8 cellular contexts compared by ENCODE assay signal in the genomic region with DNA sequence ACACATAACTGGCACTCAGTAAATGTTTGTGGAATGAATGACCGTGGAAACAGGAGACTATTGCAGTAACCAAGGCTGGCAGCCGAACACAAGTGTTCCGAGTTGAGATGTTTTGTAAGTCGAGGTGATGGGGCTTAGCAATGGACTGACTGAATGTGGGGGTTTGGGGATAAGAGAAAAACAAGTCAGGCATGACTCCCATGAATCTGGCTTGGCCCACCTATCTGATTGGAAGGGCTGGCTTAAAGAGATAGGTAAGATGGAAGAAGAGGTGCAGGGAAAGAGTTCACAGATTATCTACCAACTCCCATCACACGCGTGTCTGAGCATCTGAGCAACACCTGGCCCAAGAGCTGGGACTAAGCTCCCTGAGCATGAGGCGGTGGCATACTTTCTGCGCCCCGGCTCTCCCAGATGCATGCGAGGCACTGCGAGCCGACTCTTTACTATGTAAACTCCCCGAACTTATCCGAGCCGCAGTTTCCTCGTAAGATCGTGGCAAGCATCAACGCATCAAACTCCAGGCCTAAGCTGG. TPM values are rescaled to one million over a fixed set of nuclear protein-coding genes. Genes with fewer than 3 reads are reported as not detected.
DNase-seq lines count a peak whose midpoint lies in the region; ATAC-seq, FAIRE-seq and TF ChIP-seq lines count a peak whose summit lies in the region.

No MANE protein-coding gene starts in this region.

- intact Hi-C loops in PC-3 (cut with micrococcal nuclease): loop anchor here (1.0 kb wide), 1 partner anchor 23 kb away; the partner anchor contains the start of gene POLDIP2

- peaks cover 60% of the 10 kb centered on the region for H3K79me2 ChIP-seq in PC-3 (ENCODE audit: low read length)
- peaks cover 33% of the 10 kb centered on the region for H3K79me2 ChIP-seq in parathyroid adenoma

- peaks cover 25% of the 10 kb centered on the region for H3K4me1 ChIP-seq in PC-3 (ENCODE audit: insufficient read depth, low read length)
- H3K4me1 ChIP-seq in parathyroid adenoma: no peaks in the 10 kb centered on the region

- peak; percentile 50 for DNase-seq in ELR (ENCODE audit: low read depth)
- no peak for DNase-seq in PC-3
- peak; percentile 44 for DNase-seq in epithelial cell of esophagus (ENCODE audit: low read depth)
- no peak for DNase-seq in DMS114 treated with DMSO at 0.1 percent for 48 hours (lab: John Stamatoyannopoulos, UW; ENCODE audit: unreplicated experiment)
- no peak for DNase-seq in stimulated activated CD4-positive, alpha-beta T cell treated with anti-CD3 and anti-CD28 coated beads, Interleukin-15, amount 100 ng/mL, for 24 hours
- DNase-seq in frontal cortex (ENCODE audit: low spot score in 2 of 2): no peak

- H2AFZ ChIP-seq in PC-3 (ENCODE audit: low read length) (peak overlapping the region; percentile 92), parathyroid adenoma (peak overlapping the region; percentile 90)

- H3K9me2 ChIP-seq in PC-3 (replicated peaks; ENCODE audit: low read length): no peaks in the 10 kb centered on the region

- TSS peak; percentile 38 for BruUV-seq in PC-3 (replicated peaks; lab: Mats Ljungman, UMichigan)

- POLR2A ChIA-PET in PC-3 (lab: Charles Lee; ENCODE audit: unreplicated experiment): interaction anchor here (0.8 to 2.3 kb wide), 2 partner anchors 13 to 294 kb away, joined by 3 to 14 read pairs; no protein-coding TSS in a partner anchor

- FAIRE-seq in frontal cortex (lab: Jason Lieb, UNC): no peak

- H3K36me3 ChIP-seq in PC-3 (ENCODE audit: low read depth, low read length) (no peaks in the 10 kb centered on the region), parathyroid adenoma (ENCODE audit: control insufficient read depth, insufficient read depth, low read length) (no peaks in the 10 kb centered on the region)

- H3K9me3 ChIP-seq in PC-3 (ENCODE audit: low read length): no peaks in the 10 kb centered on the region
- no peaks in the 10 kb centered on the region for H3K9me3 ChIP-seq in parathyroid adenoma (ENCODE audit: control insufficient read depth, low read length)

- no peak for ATAC-seq in PC-3
- ATAC-seq in GM19455 (IDR thresholded peaks at IDR 0.05; ENCODE audit: unreplicated experiment): no peak

- H3K27ac ChIP-seq in PC-3 (ENCODE audit: low read length) (no peak overlapping the region; the same call in 1 of the 2 replicates), parathyroid adenoma (peak overlapping the region; percentile 81)

- peak overlapping the region; percentile 98 for H3K4me2 ChIP-seq in PC-3 (ENCODE audit: low read length)
- peak overlapping the region; percentile 98 for H3K4me2 ChIP-seq in parathyroid adenoma (ENCODE audit: low read length)

- CTCF ChIA-PET in PC-3 (lab: Charles Lee): interaction anchor here (1.4 kb wide), 1 partner anchor 12 kb away, joined by 5 read pairs; no protein-coding TSS in a partner anchor

- H3F3A ChIP-seq in PC-3 (ENCODE audit: low read length, unreplicated experiment): no peaks in the 10 kb centered on the region

- peak overlapping the region; percentile 97 for H3K4me3 ChIP-seq in PC-3 (ENCODE audit: low read length)
- H3K4me3 ChIP-seq in epithelial cell of esophagus (ENCODE audit: low read length): peak overlapping the region; percentile 69
- H3K4me3 ChIP-seq in parathyroid adenoma (ENCODE audit: low read depth, low read length): peak overlapping the region; percentile 97

- H3K9ac ChIP-seq in PC-3 (ENCODE audit: low read length) (peak overlapping the region; percentile 84), parathyroid adenoma (peak overlapping the region; percentile 41)

- TF ChIP-seq CTCF in PC-3 (conservative IDR thresholded peaks at IDR 0.05; ENCODE audit: low read depth, low read length) (no peak), epithelial cell of esophagus (IDR thresholded peaks at IDR 0.05; ENCODE audit: insufficient read depth, low read depth, low read length, missing control alignments) (no peak), parathyroid adenoma (IDR thresholded peaks at IDR 0.05) (no peak)

- 0 out of 2 replicates have a peak, but pooled peaks cover 6% of the 10 kb centered on the region for H4K20me1 ChIP-seq in PC-3 (ENCODE audit: low read length)

- H3K27me3 ChIP-seq in PC-3 (ENCODE audit: low read length) (no peaks in the 10 kb centered on the region), parathyroid adenoma (ENCODE audit: control insufficient read depth, insufficient read depth, low read length) (no peaks in the 10 kb centered on the region)

RNA-seq across cellular contexts. Expression of gene IFT20, which starts 0.5 kb away (rescaled TPM):
- total RNA-seq in PC-3 (2014; rRNA removed) (12.9 and 23.1 TPM in 2 replicates), frontal cortex (31.0 TPM)

RNA-seq across cellular contexts. Expression of gene TNFAIP1, which starts 0.8 kb away (rescaled TPM):
- total RNA-seq in PC-3 (2014; rRNA removed): 18.8 and 27.5 TPM in 2 replicates
- total RNA-seq in frontal cortex: 28.5 TPM

RNA-seq across cellular contexts. Expression of gene TMEM97, which starts 15.7 kb away (rescaled TPM):
- 30.3 and 40.5 TPM in 2 replicates for total RNA-seq in PC-3 (2014; rRNA removed)
- 50.1 TPM for total RNA-seq in frontal cortex

RNA-seq across cellular contexts. Expression of gene POLDIP2, which starts 22.6 kb away (rescaled TPM):
- total RNA-seq in PC-3 (2014; rRNA removed): 136 and 137 TPM in 2 replicates
- total RNA-seq in frontal cortex: 42.0 TPM

RNA-seq across cellular contexts. Expression of gene SEBOX, which starts 30.3 kb away (rescaled TPM):
- not detected in 2 replicates for total RNA-seq in PC-3 (2014; rRNA removed)
- total RNA-seq in frontal cortex: not detected

Comparison
In these comparisons a context has a peak if more than half of its experiments do, and no peak if none do; other contexts are left out.
1. DNase-seq: peak in ELR (single experiment) and epithelial cell of esophagus (single experiment); none in PC-3 (single experiment), DMS114 treated with DMSO at 0.1 percent for 48 hours (single experiment), stimulated activated CD4-positive, alpha-beta T cell treated with anti-CD3 and anti-CD28 coated beads, Interleukin-15, amount 100 ng/mL, for 24 hours (single experiment) and frontal cortex (0 of 2).
2. Peak in every context shown above with its lines, with median percentiles within 50 percentile points of each other: H3K4me3 ChIP-seq.